Comparison of ENCODE assay signal across 27 cellular contexts in the genomic region with DNA sequence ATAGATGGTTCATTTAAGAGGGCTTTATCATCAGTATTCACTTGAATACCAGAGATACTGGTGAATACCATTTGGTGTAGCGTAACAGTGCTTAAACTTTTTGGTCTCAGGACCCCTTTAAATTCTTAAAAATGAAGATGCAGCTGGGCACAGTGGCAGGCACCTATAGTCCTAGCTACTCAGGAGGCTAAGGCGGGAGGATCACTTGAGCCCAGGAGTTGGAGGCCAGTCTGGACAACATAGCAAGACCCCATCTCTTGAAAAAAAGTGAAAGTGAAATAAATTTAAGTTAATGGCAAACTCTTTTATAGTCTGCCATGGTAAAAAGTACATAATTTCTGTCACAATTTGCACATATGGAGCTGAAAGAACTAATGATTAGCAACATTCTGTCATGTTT.
"Had no signal": no experiment of that assay in that cellular context is flagged by ENCODE, and none has a peak within 500 bp of the region (broad histone marks: within the 10 kb centered on the region; RNA-seq: fewer than 3 reads in every experiment).

No MANE protein-coding gene starts in this region.

- H3K9me3 Mint-ChIP-seq: natural killer cell treated with Interleukin-12 subunit alpha and Interleukin-12 subunit beta and Interleukin-15 and Interleukin-18, amount 100 ng/mL, for 72 hours; neural crest cell; stimulated activated effector memory CD8-positive, alpha-beta T cell treated with anti-CD3 and anti-CD28 coated beads, Interleukin-12 subunit alpha, Interleukin-12 subunit beta, amount 100 ng/mL, for 72 hours; stimulated activated naive B cell treated with anti-CD40 and anti-IgM and Interleukin-4, amounts not matched to agents 10 μg/mL and 1 μg/mL and 100 μg/mL, for 72 hours; stimulated activated naive CD8-positive, alpha-beta T cell treated with anti-CD3 and anti-CD28 coated beads, Interleukin-15, Interleukin-2, amounts not matched to agents 100 ng/mL and 50 ng/mL, for 24 hours had no signal

- H3K27ac ChIP-seq: neutrophil, pancreas, prostate gland, stomach, thoracic aorta, thyroid gland, tibial nerve, upper lobe of left lung, vagina had no signal

- FAIRE-seq: pancreas, small intestine, urothelium cell line had no signal

- H3K9me3 ChIP-seq: neutrophil, pancreas, prostate gland, stomach, thoracic aorta, thyroid gland, tibial nerve, upper lobe of left lung, vagina had no signal

- H3K4me3 ChIP-seq: pancreas, prostate gland, stomach, thoracic aorta, thyroid gland, tibial nerve, upper lobe of left lung, vagina had no signal

- ATAC-seq: naive thymus-derived CD8-positive, alpha-beta T cell; natural killer cell treated with Interleukin-12 subunit alpha and Interleukin-12 subunit beta and Interleukin-15 and Interleukin-18, amount 100 ng/mL, for 72 hours; pancreas; right cardiac atrium; sciatic nerve; stimulated activated effector memory CD8-positive, alpha-beta T cell treated with anti-CD3 and anti-CD28 coated beads, Interleukin-12 subunit alpha, Interleukin-12 subunit beta, amount 100 ng/mL, for 72 hours; stimulated activated naive B cell treated with anti-CD40 and anti-IgM and Interleukin-4, amounts not matched to agents 10 μg/mL and 1 μg/mL and 100 μg/mL, for 72 hours had no signal

- H3K4me3 Mint-ChIP-seq: natural killer cell treated with Interleukin-12 subunit alpha and Interleukin-12 subunit beta and Interleukin-15 and Interleukin-18, amount 100 ng/mL, for 72 hours; nephron progenitor cell; neural crest cell; stimulated activated effector memory CD8-positive, alpha-beta T cell treated with anti-CD3 and anti-CD28 coated beads, Interleukin-12 subunit alpha, Interleukin-12 subunit beta, amount 100 ng/mL, for 72 hours; stimulated activated naive B cell treated with anti-CD40 and anti-IgM and Interleukin-4, amounts not matched to agents 10 μg/mL and 1 μg/mL and 100 μg/mL, for 72 hours; stimulated activated naive CD8-positive, alpha-beta T cell treated with anti-CD3 and anti-CD28 coated beads, Interleukin-15, Interleukin-2, amounts not matched to agents 100 ng/mL and 50 ng/mL, for 24 hours had no signal

- DNase-seq: naive thymus-derived CD8-positive, alpha-beta T cell; nephron progenitor cell; nucleus accumbens; pancreas; right cardiac atrium; small intestine; stimulated activated CD4-positive, alpha-beta T cell treated with anti-CD3 and anti-CD28 coated beads, Interleukin-15, amount 100 ng/mL, for 24 hours; stimulated activated CD4-positive, alpha-beta T cell treated with anti-CD3 and anti-CD28 coated beads, Interleukin-2, amount 100 ng/mL, for 24 hours; stimulated activated CD4-positive, alpha-beta T cell treated with anti-CD3 and anti-CD28 coated beads, Interleukin-2, amount 100 ng/mL, for 48 hours; stimulated activated CD4-positive, alpha-beta T cell treated with anti-CD3 and anti-CD28 coated beads, Interleukin-4, amount 100 ng/mL, for 24 hours; stimulated activated naive B cell treated with anti-CD40 and anti-IgM and Interleukin-4, amounts not matched to agents 10 μg/mL and 1 μg/mL and 100 μg/mL, for 72 hours; stimulated activated naive CD4-positive, alpha-beta T cell treated with Interleukin-2 at 50 U/mL for 16 hours; stomach; thyroid gland; trophoblast cell; upper lobe of left lung had no signal

- H3K27ac Mint-ChIP-seq: natural killer cell treated with Interleukin-12 subunit alpha and Interleukin-12 subunit beta and Interleukin-15 and Interleukin-18, amount 100 ng/mL, for 72 hours; stimulated activated effector memory CD8-positive, alpha-beta T cell treated with anti-CD3 and anti-CD28 coated beads, Interleukin-12 subunit alpha, Interleukin-12 subunit beta, amount 100 ng/mL, for 72 hours; stimulated activated naive B cell treated with anti-CD40 and anti-IgM and Interleukin-4, amounts not matched to agents 10 μg/mL and 1 μg/mL and 100 μg/mL, for 72 hours had no signal

- H3K36me3 ChIP-seq: pancreas, prostate gland, thoracic aorta, thyroid gland, upper lobe of left lung had no signal

- H3K27me3 ChIP-seq: neutrophil, pancreas, stomach, thyroid gland, tibial nerve, upper lobe of left lung, vagina had no signal

- H3K27me3 Mint-ChIP-seq: naive thymus-derived CD8-positive, alpha-beta T cell; natural killer cell treated with Interleukin-12 subunit alpha and Interleukin-12 subunit beta and Interleukin-15 and Interleukin-18, amount 100 ng/mL, for 72 hours; stimulated activated naive B cell treated with anti-CD40 and anti-IgM and Interleukin-4, amounts not matched to agents 10 μg/mL and 1 μg/mL and 100 μg/mL, for 72 hours; stimulated activated naive CD8-positive, alpha-beta T cell treated with anti-CD3 and anti-CD28 coated beads, Interleukin-15, Interleukin-2, amounts not matched to agents 100 ng/mL and 50 ng/mL, for 24 hours had no signal
